In genomic region chr7:22858640-22859561, GRCh38 we compare ENCODE assay signal across 9 cellular contexts.
DNase-seq lines count a peak whose midpoint lies in the region; ATAC-seq lines count a peak whose summit lies in the region.
"Had no signal": no experiment of that assay in that cellular context is flagged by ENCODE, and none has a peak within 500 bp of the region (broad histone marks: within the 10 kb centered on the region; RNA-seq: fewer than 3 reads in every experiment).

No MANE protein-coding gene starts in this region.

- no peaks in the 10 kb centered on the region for H3K9me3 Mint-ChIP-seq in memory B cell

- H3K36me3 Mint-ChIP-seq in memory B cell = peaks cover 11% of the 10 kb centered on the region

- H3K4me3 Mint-ChIP-seq in memory B cell = no peak overlapping the region

- peak overlapping the region; percentile 70 for H3K9ac ChIP-seq in adipocyte (ENCODE audit: low read length)

- peak; percentile 80 for DNase-seq in AG20443 (ENCODE audit: low spot score)
- peak; percentile 100 for DNase-seq in HS-5 (ENCODE audit: low read depth)
- peak; percentile 91 for DNase-seq in adipocyte (ENCODE audit: low read depth)
- no peak for DNase-seq in memory B cell (ENCODE audit: low spot score in 2 of 2)
- DNase-seq in DMS153 (lab: John Stamatoyannopoulos, UW) = no peak
- DNase-seq in NCI-H1105 (lab: John Stamatoyannopoulos, UW) = no peak
- DNase-seq: H7 had no signal

- peak overlapping the region; percentile 23 for H3K4me3 ChIP-seq in adipocyte (ENCODE audit: low read length)

- H3K4me1 Mint-ChIP-seq in memory B cell = peaks cover 6% of the 10 kb centered on the region

- H3K27ac Mint-ChIP-seq in memory B cell = peak overlapping the region; percentile 22

- ATAC-seq in memory B cell (ENCODE audit: low read depth) = no peak
- ATAC-seq in HG02852 (IDR thresholded peaks at IDR 0.05; ENCODE audit: unreplicated experiment) = no peak
- ATAC-seq in HG03354 (IDR thresholded peaks at IDR 0.05; ENCODE audit: poor library complexity, severe bottlenecking, unreplicated experiment) = no peak

- H3K9me3 ChIP-seq in adipocyte (ENCODE audit: control insufficient read depth, low read length) = no peaks in the 10 kb centered on the region

- H3K27me3 Mint-ChIP-seq in memory B cell = no peaks in the 10 kb centered on the region

- H3K27me3 ChIP-seq in adipocyte (replicated peaks; ENCODE audit: control insufficient read depth, insufficient read depth, low read length) = no peaks in the 10 kb centered on the region

- peaks cover 12% of the 10 kb centered on the region for H3K36me3 ChIP-seq in adipocyte (ENCODE audit: control insufficient read depth, insufficient read depth, low read length, severe bottlenecking)

- H3K4me1 ChIP-seq in adipocyte (ENCODE audit: control insufficient read depth, insufficient read depth, low read length) = peaks cover 55% of the 10 kb centered on the region

Comparison
In these comparisons a context has a peak if more than half of its experiments do, and no peak if none do; other contexts are left out.
1. DNase-seq: peak in AG20443 (single experiment), HS-5 (single experiment) and adipocyte (single experiment); none in memory B cell (0 of 2), DMS153 (single experiment) and NCI-H1105 (single experiment).